17 cellular contexts compared by ENCODE assay signal in genomic region chr15:28895566-28895965, GRCh38. TPM values are rescaled to one million over a fixed set of nuclear protein-coding genes. Genes with fewer than 3 reads are reported as not detected.
DNase-seq lines count a peak whose midpoint lies in the region; ATAC-seq and TF ChIP-seq lines count a peak whose summit lies in the region.
"Had no signal": no experiment of that assay in that cellular context is flagged by ENCODE, and none has a peak within 500 bp of the region (broad histone marks: within the 10 kb centered on the region; RNA-seq: fewer than 3 reads in every experiment).

No MANE protein-coding gene starts in this region.

- H3K36me3 Mint-ChIP-seq in activated CD8-positive, alpha-beta T cell treated with anti-CD3 and anti-CD28 coated beads for 36 hours (ENCODE audit: low read depth) = peaks cover 3% of the 10 kb centered on the region
- H3K36me3 Mint-ChIP-seq in activated CD8-positive, alpha-beta T cell treated with anti-CD3 and anti-CD28 coated beads, Interleukin-2, amount 10 ng/mL, durations not matched to agents 7 days and 5 days (ENCODE audit: low read depth) = no peaks in the 10 kb centered on the region
- peaks cover 0 to 5% (median 3%) of the 10 kb centered on the region in 3 donors for H3K36me3 Mint-ChIP-seq in naive thymus-derived CD8-positive, alpha-beta T cell

- peak overlapping the region; percentile 16; the same call in 1 of the 2 replicates for H2AK5ac ChIP-seq in IMR-90 (ENCODE audit: low read depth, low read length)

- in situ Hi-C loops in IMR-90 (cut with MboI; ENCODE audit: low sequenced_read_pairs) = no loop called here

- TF ChIP-seq POLR2A in IMR-90 (IDR thresholded peaks at IDR 0.05; ENCODE audit: low read depth, low read length) = no peak

- H3K4ac ChIP-seq in IMR-90 (ENCODE audit: low read depth, low read length) = 0 out of 2 replicates have a peak overlapping the region, but pooled peaks have one; percentile 15

- DNase-seq in activated CD8-positive, alpha-beta T cell treated with anti-CD3 and anti-CD28 coated beads for 36 hours = no peak
- DNase-seq in activated CD8-positive, alpha-beta T cell treated with anti-CD3 and anti-CD28 coated beads, Interleukin-2, amount 10 ng/mL, durations not matched to agents 7 days and 5 days = no peak
- no peak for DNase-seq in IMR-90
- no peak for DNase-seq in dorsolateral prefrontal cortex
- no peak for DNase-seq in naive thymus-derived CD8-positive, alpha-beta T cell
- no peak for DNase-seq in RKO (ENCODE audit: low spot score)
- no peak for DNase-seq in effector CD8-positive, alpha-beta T cell (lab: John Stamatoyannopoulos, UW)
- DNase-seq: 8988T; AML-193; Caco-2; CD8-positive, alpha-beta memory T cell; DMS53; GM23248 had no signal

- no peak overlapping the region for H3K4me3 Mint-ChIP-seq in activated CD8-positive, alpha-beta T cell treated with anti-CD3 and anti-CD28 coated beads for 36 hours
- no peak overlapping the region for H3K4me3 Mint-ChIP-seq in activated CD8-positive, alpha-beta T cell treated with anti-CD3 and anti-CD28 coated beads, Interleukin-2, amount 10 ng/mL, durations not matched to agents 7 days and 5 days
- peak overlapping the region in 4 of 10 donors; percentile 7 to 45 (median 26) for H3K4me3 Mint-ChIP-seq in naive thymus-derived CD8-positive, alpha-beta T cell
- H3K4me3 Mint-ChIP-seq: CD8-positive, alpha-beta memory T cell had no signal

- H3K27me3 Mint-ChIP-seq in activated CD8-positive, alpha-beta T cell treated with anti-CD3 and anti-CD28 coated beads for 36 hours = no peaks in the 10 kb centered on the region
- H3K27me3 Mint-ChIP-seq in activated CD8-positive, alpha-beta T cell treated with anti-CD3 and anti-CD28 coated beads, Interleukin-2, amount 10 ng/mL, durations not matched to agents 7 days and 5 days (ENCODE audit: low read depth) = no peaks in the 10 kb centered on the region
- H3K27me3 Mint-ChIP-seq in naive thymus-derived CD8-positive, alpha-beta T cell = no peaks in the 10 kb centered on the region

- H4K8ac ChIP-seq in IMR-90 (ENCODE audit: low read depth in 2 of 2, low read length in 2 of 2) = no peak overlapping the region

- dilution Hi-C loops in IMR-90 (cut with HindIII; ENCODE audit: low sequenced_read_pairs, unreplicated experiment) = no loop called here

- H2BK15ac ChIP-seq in IMR-90 (ENCODE audit: low read depth, low read length) = peak overlapping the region; percentile 60; the same call in 1 of the 3 replicates

- no peak overlapping the region for H2BK120ac ChIP-seq in IMR-90 (ENCODE audit: low read depth, low read length)

- no peak overlapping the region for H3K56ac ChIP-seq in IMR-90 (ENCODE audit: extremely low read depth, insufficient read depth, low read length)

- no peak overlapping the region for H3K4me3 ChIP-seq in IMR-90 (ENCODE audit: insufficient read depth, low read depth, low read length)
- peak overlapping the region in 17 of 59 donors; percentile 1 to 48 (median 24) for H3K4me3 ChIP-seq in dorsolateral prefrontal cortex
- H3K4me3 ChIP-seq: BLaER1, GM23248 had no signal

- no peaks in the 10 kb centered on the region for H3K9me3 Mint-ChIP-seq in activated CD8-positive, alpha-beta T cell treated with anti-CD3 and anti-CD28 coated beads for 36 hours
- no peaks in the 10 kb centered on the region for H3K9me3 Mint-ChIP-seq in activated CD8-positive, alpha-beta T cell treated with anti-CD3 and anti-CD28 coated beads, Interleukin-2, amount 10 ng/mL, durations not matched to agents 7 days and 5 days (ENCODE audit: insufficient read depth)
- H3K9me3 Mint-ChIP-seq in naive thymus-derived CD8-positive, alpha-beta T cell = no peaks in the 10 kb centered on the region
- H3K9me3 Mint-ChIP-seq: CD8-positive, alpha-beta memory T cell had no signal

- CTCF ChIA-PET in activated CD8-positive, alpha-beta T cell treated with anti-CD3 and anti-CD28 coated beads for 36 hours (lab: Charles Lee) = no interaction called here
- CTCF ChIA-PET in activated CD8-positive, alpha-beta T cell treated with anti-CD3 and anti-CD28 coated beads, Interleukin-2, amount 10 ng/mL, durations not matched to agents 7 days and 5 days (lab: Charles Lee) = interaction anchor here (1.3 kb wide), 1 partner anchor 60 kb away, joined by 3 read pairs; no protein-coding TSS in a partner anchor
- CTCF ChIA-PET in IMR-90 (lab: Yijun Ruan, JAX) = no interaction called here

- no peak overlapping the region for H3K14ac ChIP-seq in IMR-90 (replicated peaks; ENCODE audit: low read depth, low read length)

- H2BK20ac ChIP-seq in IMR-90 (ENCODE audit: low read depth, low read length) = peak overlapping the region; percentile 0; the same call in 1 of the 2 replicates

- H3K4me2 ChIP-seq in IMR-90 (ENCODE audit: low read depth, low read length) = no peak overlapping the region
- H3K4me2 ChIP-seq: BLaER1 had no signal

- H3K18ac ChIP-seq in IMR-90 (ENCODE audit: low read depth, low read length) = no peak overlapping the region

- H4K5ac ChIP-seq in IMR-90 (ENCODE audit: low read depth, low read length) = no peak overlapping the region

- H3K27ac ChIP-seq in IMR-90 (ENCODE audit: insufficient read depth, low read length) (no peak overlapping the region), dorsolateral prefrontal cortex (peak overlapping the region in 49 of 59 donors; percentile 29 to 88 (median 78))
- H3K27ac ChIP-seq: BLaER1, GM23248, HL-60 had no signal

- H3K9ac ChIP-seq in IMR-90 (ENCODE audit: low read depth, low read length) = no peak overlapping the region
- H3K9ac ChIP-seq: BLaER1, GM23248 had no signal

- H3K27me3 ChIP-seq in IMR-90 (ENCODE audit: control insufficient read depth, insufficient read depth, low read length) (no peaks in the 10 kb centered on the region), dorsolateral prefrontal cortex (no peaks in the 10 kb centered on the region)
- H3K27me3 ChIP-seq: BLaER1 had no signal

- no peak overlapping the region; the same call in 1 of the 2 replicates for H4K91ac ChIP-seq in IMR-90 (ENCODE audit: insufficient read depth, low read depth, low read length)

- no peak overlapping the region for H3K23ac ChIP-seq in IMR-90 (ENCODE audit: low read depth, low read length)

- no peak overlapping the region for H2AFZ ChIP-seq in IMR-90 (replicated peaks; ENCODE audit: low read length, poor library complexity)
- H2AFZ ChIP-seq: GM23248 had no signal

- H2AK9ac ChIP-seq in IMR-90 (replicated peaks; ENCODE audit: low read depth, low read length, poor library complexity) = peak overlapping the region; percentile 9

- H2BK5ac ChIP-seq in IMR-90 (ENCODE audit: low read depth, low read length, poor library complexity, severe bottlenecking) = no peak overlapping the region

- peak overlapping the region; percentile 44 for H3K27ac Mint-ChIP-seq in activated CD8-positive, alpha-beta T cell treated with anti-CD3 and anti-CD28 coated beads for 36 hours
- H3K27ac Mint-ChIP-seq in activated CD8-positive, alpha-beta T cell treated with anti-CD3 and anti-CD28 coated beads, Interleukin-2, amount 10 ng/mL, durations not matched to agents 7 days and 5 days = no peak overlapping the region
- peak overlapping the region; percentile 40 to 75 (median 60) for H3K27ac Mint-ChIP-seq in naive thymus-derived CD8-positive, alpha-beta T cell

- peaks cover 17% of the 10 kb centered on the region; the same call in 1 of the 2 replicates for H4K20me1 ChIP-seq in IMR-90 (ENCODE audit: insufficient read depth, low read length)

- no peaks in the 10 kb centered on the region; the same call in 1 of the 2 replicates for H3K9me3 ChIP-seq in IMR-90 (ENCODE audit: control insufficient read depth, insufficient read depth, low read length)
- H3K9me3 ChIP-seq: BLaER1, Caco-2 had no signal

- peaks cover 80% of the 10 kb centered on the region for H3K4me1 Mint-ChIP-seq in activated CD8-positive, alpha-beta T cell treated with anti-CD3 and anti-CD28 coated beads for 36 hours (ENCODE audit: low read depth)
- H3K4me1 Mint-ChIP-seq in activated CD8-positive, alpha-beta T cell treated with anti-CD3 and anti-CD28 coated beads, Interleukin-2, amount 10 ng/mL, durations not matched to agents 7 days and 5 days (ENCODE audit: low read depth) = peaks cover 34% of the 10 kb centered on the region
- H3K4me1 Mint-ChIP-seq in naive thymus-derived CD8-positive, alpha-beta T cell = peaks cover 52 to 97% (median 81%) of the 10 kb centered on the region in 4 donors

- no peak for ATAC-seq in activated CD8-positive, alpha-beta T cell treated with anti-CD3 and anti-CD28 coated beads for 36 hours
- ATAC-seq in activated CD8-positive, alpha-beta T cell treated with anti-CD3 and anti-CD28 coated beads, Interleukin-2, amount 10 ng/mL, durations not matched to agents 7 days and 5 days = no peak
- ATAC-seq in IMR-90 (ENCODE audit: low read depth) = no peak
- no peak for ATAC-seq in naive thymus-derived CD8-positive, alpha-beta T cell
- ATAC-seq in HG02588 (IDR thresholded peaks at IDR 0.05; ENCODE audit: unreplicated experiment) = no peak

- no CpG with 5 or more reads among the region's 6 CpGs for WGBS in IMR-90 (ENCODE audit: extremely low coverage in 2 of 2, insufficient read length in 1 of 2), 2 experiments

- H3K79me1 ChIP-seq in IMR-90 (ENCODE audit: low read depth in 1 of 2, low read length in 2 of 2) = peaks cover 17 to 87% of the 10 kb centered on the region in 2 experiments

- H3K36me3 ChIP-seq in IMR-90 (ENCODE audit: control insufficient read depth, insufficient read depth, low read length) = 0 out of 2 replicates have a peak, but pooled peaks cover 2% of the 10 kb centered on the region

- POLR2A ChIA-PET in activated CD8-positive, alpha-beta T cell treated with anti-CD3 and anti-CD28 coated beads for 36 hours (lab: Charles Lee) = no interaction called here
- POLR2A ChIA-PET in activated CD8-positive, alpha-beta T cell treated with anti-CD3 and anti-CD28 coated beads, Interleukin-2, amount 10 ng/mL, durations not matched to agents 7 days and 5 days (lab: Charles Lee) = no interaction called here
- POLR2A ChIA-PET in IMR-90 (lab: Charles Lee; ENCODE audit: unreplicated experiment) = no interaction called here
- POLR2A ChIA-PET in naive thymus-derived CD8-positive, alpha-beta T cell (lab: Charles Lee) = interaction anchor here (1.0 to 1.9 kb wide), 2 partner anchors 10 kb away, joined by 3 to 10 read pairs; partner anchors contain the start of gene APBA2

- no peak for TF ChIP-seq CTCF in activated CD8-positive, alpha-beta T cell treated with anti-CD3 and anti-CD28 coated beads for 36 hours (IDR thresholded peaks at IDR 0.05)
- TF ChIP-seq CTCF in IMR-90 (conservative IDR thresholded peaks at IDR 0.05; ENCODE audit: low read depth, low read length) = no peak
- TF ChIP-seq CTCF in dorsolateral prefrontal cortex (IDR thresholded peaks at IDR 0.05 in 54 of 56, conservative IDR thresholded peaks at IDR 0.05 in 2 of 56; ENCODE audit: low read depth in 1 of 56, partially characterized antibody in 56 of 56) = no peak

- intact Hi-C loops in activated CD8-positive, alpha-beta T cell treated with anti-CD3 and anti-CD28 coated beads for 36 hours (cut with micrococcal nuclease) = no loop called here
- intact Hi-C loops in IMR-90 (cut with micrococcal nuclease) (no loop called here), dorsolateral prefrontal cortex (cut with DNase I) (loop anchor here in 1 of 2 donors (5.0 kb wide), 1 partner anchor 37 kb away; no protein-coding TSS in a partner anchor)

- peaks cover 24% of the 10 kb centered on the region for H3K9me1 ChIP-seq in IMR-90 (ENCODE audit: insufficient read depth, low read length)

- no TSS peak for BruUV-seq in IMR-90 (replicated peaks; lab: Mats Ljungman, UMichigan)

- TF ChIP-seq RAD21 in IMR-90 (IDR thresholded peaks at IDR 0.05; ENCODE audit: low read length) = no peak

- H3K4me1 ChIP-seq in IMR-90 (ENCODE audit: control insufficient read depth, insufficient read depth, low read length) = peaks cover 14% of the 10 kb centered on the region
- H3K4me1 ChIP-seq: Caco-2 had no signal

RNA-seq across cellular contexts. Expression of gene APBA2, which starts 9.8 kb away (rescaled TPM):
- total RNA-seq in activated CD8-positive, alpha-beta T cell treated with anti-CD3 and anti-CD28 coated beads for 36 hours = 10 to 100 TPM; 30.8 to 32.0 TPM
- total RNA-seq in activated CD8-positive, alpha-beta T cell treated with anti-CD3 and anti-CD28 coated beads, Interleukin-2, amount 10 ng/mL, durations not matched to agents 7 days and 5 days = 10 to 100 TPM; 29.5 TPM
- total RNA-seq in IMR-90 (2012; rRNA removed) (27.8 and 33.0 TPM in 2 replicates), dorsolateral prefrontal cortex (100 to 1,000 TPM in 118 of 120 experiments, 10 to 100 TPM in 2; 90.7 to 210 (median 166) TPM)
- polyA plus RNA-seq in IMR-90 (2012; rRNA removed) = 21.7 and 26.5 TPM in 2 replicates
- polyA plus RNA-seq in IMR-90 (2012; cell fraction: cytosol; rRNA removed) = 14.7 and 25.1 TPM in 2 replicates
- polyA plus RNA-seq in IMR-90 (2012; cell fraction: nucleus; rRNA removed; ENCODE audit: low replicate concordance) = 35.8 and 49.9 TPM in 2 replicates
- 100 to 1,000 TPM; 206 to 216 TPM for total RNA-seq in naive thymus-derived CD8-positive, alpha-beta T cell
- polyA plus RNA-seq in naive thymus-derived CD8-positive, alpha-beta T cell = 100 to 1,000 TPM in 1 of 3 donors, 10 to 100 TPM in 2; 75.5 to 164 (median 95.1) TPM
- total RNA-seq: Caco-2 had no signal

RNA-seq across cellular contexts. Expression of gene GOLGA6L7, which starts 47.1 kb away (rescaled TPM):
- total RNA-seq in activated CD8-positive, alpha-beta T cell treated with anti-CD3 and anti-CD28 coated beads for 36 hours = not detected
- not detected for total RNA-seq in activated CD8-positive, alpha-beta T cell treated with anti-CD3 and anti-CD28 coated beads, Interleukin-2, amount 10 ng/mL, durations not matched to agents 7 days and 5 days
- not detected in 2 replicates for total RNA-seq in IMR-90 (2012; rRNA removed)
- polyA plus RNA-seq in IMR-90 (2012; rRNA removed) = not detected in 2 replicates
- polyA plus RNA-seq in IMR-90 (2012; cell fraction: cytosol; rRNA removed) = not detected in 2 replicates
- not detected in 2 replicates for polyA plus RNA-seq in IMR-90 (2012; cell fraction: nucleus; rRNA removed; ENCODE audit: low replicate concordance)
- total RNA-seq in dorsolateral prefrontal cortex = under 1 TPM in 1 of 120 experiments, not detected in 119; 0.45 TPM
- total RNA-seq in naive thymus-derived CD8-positive, alpha-beta T cell = not detected
- not detected for polyA plus RNA-seq in naive thymus-derived CD8-positive, alpha-beta T cell
- total RNA-seq: Caco-2; CD8-positive, alpha-beta memory T cell; GM23248; H7 had no signal
- polyA plus RNA-seq: CD8-positive, alpha-beta memory T cell; GM23248 had no signal
